In genomic region chr6:32153835-32154513, GRCh38 we compare ENCODE assay signal across 8 cellular contexts. TPM values are rescaled to one million over a fixed set of nuclear protein-coding genes. Genes with fewer than 3 reads are reported as not detected.
DNase-seq lines count a peak whose midpoint lies in the region; ATAC-seq lines count a peak whose summit lies in the region.

Gene PPT2, plus strand, starts transcription at chr6:32154141. Its CDS starts 454 bp downstream, at chr6:32154595.

- H3K9me3 ChIP-seq in HUES64 (ENCODE audit: insufficient read depth, low read depth, low read length) = no peaks in the 10 kb centered on the region

- H3K27ac ChIP-seq in HUES64 (ENCODE audit: low read depth, low read length) = peak within 1 kb of the TSS; percentile 92

- ATAC-seq in GM21528 (IDR thresholded peaks at IDR 0.05; ENCODE audit: low FRiP score, unreplicated experiment) = no peak

- DNase-seq in ELR (ENCODE audit: low read depth) = peak; percentile 94
- DNase-seq in OCI-M2 (lab: John Stamatoyannopoulos, UW; ENCODE audit: unreplicated experiment) = peak; percentile 59
- DNase-seq in activated T-cell treated with anti-CD3 and anti-CD28 coated beads for 4 hours = peak; percentile 57
- peak; percentile 81 for DNase-seq in epidermal melanocyte (ENCODE audit: insufficient read length, low spot score)
- DNase-seq in middle frontal gyrus (ENCODE audit: extremely low spot score, low spot score) = peak; percentile 80
- DNase-seq in stimulated activated CD8-positive, alpha-beta memory T cell treated with anti-CD3 and anti-CD28 coated beads, Interleukin-15, amount 100 ng/mL, for 4 hours (ENCODE audit: low read depth in 2 of 2) = peak; percentile 48 to 60

- peaks cover 24% of the 10 kb centered on the region for H3K27me3 ChIP-seq in HUES64 (ENCODE audit: insufficient read depth, low read length)

- under 1% methylated on average over 36 of the region's 39 CpGs for WGBS in HUES64

- peak within 1 kb of the TSS; percentile 87 for H3K9ac ChIP-seq in HUES64 (ENCODE audit: low read depth, low read length)

- H3K4me3 ChIP-seq in HUES64 (ENCODE audit: low read length) = peak within 1 kb of the TSS; percentile 92

- peaks cover 8% of the 10 kb centered on the region for H3K4me1 ChIP-seq in HUES64 (ENCODE audit: insufficient read depth, low read length)

- peaks cover 32% of the 10 kb centered on the region for H3K36me3 ChIP-seq in HUES64 (ENCODE audit: insufficient read depth, low read length)

RNA-seq across cellular contexts. Expression of gene PPT2, which starts in this region (rescaled TPM):
- 28.4 TPM for polyA plus RNA-seq in HUES64 (2013, experiment 1 of 2)
- polyA plus RNA-seq in HUES64 (2013, experiment 2 of 2) = 23.3 TPM
